1 cellular context compared by ENCODE assay signal in the genomic region with DNA sequence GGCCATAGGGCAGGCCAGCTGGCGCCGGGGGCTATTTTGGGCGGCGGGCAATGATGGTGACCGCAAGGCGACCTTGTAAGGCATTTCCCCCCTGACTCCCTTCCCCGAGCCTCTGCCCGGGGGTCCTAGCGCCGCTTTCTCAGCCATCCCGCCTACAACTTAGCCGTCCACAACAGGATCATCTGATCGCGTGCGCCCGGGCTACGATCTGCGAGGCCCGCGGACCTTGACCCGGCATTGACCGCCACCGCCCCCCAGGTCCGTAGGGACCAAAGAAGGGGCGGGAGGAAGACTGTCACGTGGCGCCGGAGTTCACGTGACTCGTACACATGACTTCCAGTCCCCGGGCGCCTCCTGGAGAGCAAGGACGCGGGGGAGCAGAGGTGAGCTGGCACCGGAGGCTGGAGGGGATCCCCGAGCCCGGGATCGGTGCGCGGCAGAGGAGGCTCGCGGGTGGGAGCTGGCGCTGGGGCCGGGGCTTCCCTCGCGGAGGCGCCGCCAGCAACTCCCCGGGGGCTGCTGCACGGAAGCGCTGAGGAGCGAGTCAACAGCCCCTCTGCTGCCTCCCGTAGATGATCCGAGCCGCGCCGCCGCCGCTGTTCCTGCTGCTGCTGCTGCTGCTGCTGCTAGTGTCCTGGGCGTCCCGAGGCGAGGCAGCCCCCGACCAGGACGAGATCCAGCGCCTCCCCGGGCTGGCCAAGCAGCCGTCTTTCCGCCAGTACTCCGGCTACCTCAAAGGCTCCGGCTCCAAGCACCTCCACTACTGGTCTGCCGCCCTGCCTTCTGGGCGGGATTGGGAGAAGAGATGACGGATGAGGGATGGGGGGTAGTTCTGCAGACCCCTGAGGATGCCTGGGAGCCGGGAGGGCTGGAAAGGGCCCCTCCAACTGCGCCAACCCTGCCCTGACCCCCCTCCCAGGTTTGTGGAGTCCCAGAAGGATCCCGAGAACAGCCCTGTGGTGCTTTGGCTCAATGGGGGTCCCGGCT.
TF ChIP-seq lines count a peak whose summit lies in the region.

A gene (plus strand): TSS at position 339 of the 987 bp plus-strand sequence. CDS start 234 bp downstream, at position 573.
A gene with protein sequence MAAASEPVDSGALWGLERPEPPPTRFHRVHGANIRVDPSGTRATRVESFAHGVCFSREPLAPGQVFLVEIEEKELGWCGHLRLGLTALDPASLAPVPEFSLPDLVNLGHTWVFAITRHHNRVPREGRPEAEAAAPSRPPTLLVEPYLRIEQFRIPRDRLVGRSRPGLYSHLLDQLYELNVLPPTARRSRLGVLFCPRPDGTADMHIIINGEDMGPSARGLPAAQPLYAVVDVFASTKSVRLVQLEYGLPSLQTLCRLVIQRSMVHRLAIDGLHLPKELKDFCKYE (minus strand): TSS at position 212 of the 987 bp plus-strand sequence. CDS start 217 bp downstream, outside the sequence.

TF ChIP-seq in HepG2, 621 proteins besides CTCF, POLR2A, EP300 and RAD21 (continued from another document and continues in another):
- TF ChIP-seq, protein P1, sequence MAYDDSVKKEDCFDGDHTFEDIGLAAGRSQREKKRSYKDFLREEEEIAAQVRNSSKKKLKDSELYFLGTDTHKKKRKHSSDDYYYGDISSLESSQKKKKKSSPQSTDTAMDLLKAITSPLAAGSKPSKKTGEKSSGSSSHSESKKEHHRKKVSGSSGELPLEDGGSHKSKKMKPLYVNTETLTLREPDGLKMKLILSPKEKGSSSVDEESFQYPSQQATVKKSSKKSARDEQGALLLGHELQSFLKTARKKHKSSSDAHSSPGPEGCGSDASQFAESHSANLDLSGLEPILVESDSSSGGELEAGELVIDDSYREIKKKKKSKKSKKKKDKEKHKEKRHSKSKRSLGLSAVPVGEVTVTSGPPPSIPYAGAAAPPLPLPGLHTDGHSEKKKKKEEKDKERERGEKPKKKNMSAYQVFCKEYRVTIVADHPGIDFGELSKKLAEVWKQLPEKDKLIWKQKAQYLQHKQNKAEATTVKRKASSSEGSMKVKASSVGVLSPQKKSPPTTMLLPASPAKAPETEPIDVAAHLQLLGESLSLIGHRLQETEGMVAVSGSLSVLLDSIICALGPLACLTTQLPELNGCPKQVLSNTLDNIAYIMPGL (CRISPR knock-in tag; IDR thresholded peaks at IDR 0.05; ENCODE audit: borderline replicate concordance in 1 of 2, low read depth in 1 of 2): peak; percentile 96 to 97
- peak; percentile 100 for TF ChIP-seq TARDBP (CRISPR knock-in tag; IDR thresholded peaks at IDR 0.05)
- TF ChIP-seq NCOA1 (CRISPR knock-in tag; IDR thresholded peaks at IDR 0.05): peak; percentile 94; the same call in 1 of the 2 replicates
- TF ChIP-seq ZNF775 (CRISPR knock-in tag; IDR thresholded peaks at IDR 0.05; ENCODE audit: borderline replicate concordance): no peak
- TF ChIP-seq, protein P2, sequence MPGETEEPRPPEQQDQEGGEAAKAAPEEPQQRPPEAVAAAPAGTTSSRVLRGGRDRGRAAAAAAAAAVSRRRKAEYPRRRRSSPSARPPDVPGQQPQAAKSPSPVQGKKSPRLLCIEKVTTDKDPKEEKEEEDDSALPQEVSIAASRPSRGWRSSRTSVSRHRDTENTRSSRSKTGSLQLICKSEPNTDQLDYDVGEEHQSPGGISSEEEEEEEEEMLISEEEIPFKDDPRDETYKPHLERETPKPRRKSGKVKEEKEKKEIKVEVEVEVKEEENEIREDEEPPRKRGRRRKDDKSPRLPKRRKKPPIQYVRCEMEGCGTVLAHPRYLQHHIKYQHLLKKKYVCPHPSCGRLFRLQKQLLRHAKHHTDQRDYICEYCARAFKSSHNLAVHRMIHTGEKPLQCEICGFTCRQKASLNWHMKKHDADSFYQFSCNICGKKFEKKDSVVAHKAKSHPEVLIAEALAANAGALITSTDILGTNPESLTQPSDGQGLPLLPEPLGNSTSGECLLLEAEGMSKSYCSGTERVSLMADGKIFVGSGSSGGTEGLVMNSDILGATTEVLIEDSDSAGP (CRISPR knock-in tag; IDR thresholded peaks at IDR 0.05; ENCODE audit: borderline replicate concordance): peak; percentile 98
- TF ChIP-seq, protein P3, sequence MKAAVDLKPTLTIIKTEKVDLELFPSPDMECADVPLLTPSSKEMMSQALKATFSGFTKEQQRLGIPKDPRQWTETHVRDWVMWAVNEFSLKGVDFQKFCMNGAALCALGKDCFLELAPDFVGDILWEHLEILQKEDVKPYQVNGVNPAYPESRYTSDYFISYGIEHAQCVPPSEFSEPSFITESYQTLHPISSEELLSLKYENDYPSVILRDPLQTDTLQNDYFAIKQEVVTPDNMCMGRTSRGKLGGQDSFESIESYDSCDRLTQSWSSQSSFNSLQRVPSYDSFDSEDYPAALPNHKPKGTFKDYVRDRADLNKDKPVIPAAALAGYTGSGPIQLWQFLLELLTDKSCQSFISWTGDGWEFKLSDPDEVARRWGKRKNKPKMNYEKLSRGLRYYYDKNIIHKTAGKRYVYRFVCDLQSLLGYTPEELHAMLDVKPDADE (CRISPR knock-in tag; IDR thresholded peaks at IDR 0.05): peak; percentile 96; the same call in 1 of the 2 replicates
- TF ChIP-seq ATF1 (CRISPR knock-in tag; IDR thresholded peaks at IDR 0.05): no peak
- no peak for TF ChIP-seq RFX1 (IDR thresholded peaks at IDR 0.05)
- peak; percentile 99 for TF ChIP-seq ZNF446 (CRISPR knock-in tag; IDR thresholded peaks at IDR 0.05)
- 0 out of 2 replicates have a peak, but pooled peaks have one; percentile 82 for TF ChIP-seq ZNF670 (CRISPR knock-in tag; IDR thresholded peaks at IDR 0.05; ENCODE audit: borderline replicate concordance)
- TF ChIP-seq, protein P4, sequence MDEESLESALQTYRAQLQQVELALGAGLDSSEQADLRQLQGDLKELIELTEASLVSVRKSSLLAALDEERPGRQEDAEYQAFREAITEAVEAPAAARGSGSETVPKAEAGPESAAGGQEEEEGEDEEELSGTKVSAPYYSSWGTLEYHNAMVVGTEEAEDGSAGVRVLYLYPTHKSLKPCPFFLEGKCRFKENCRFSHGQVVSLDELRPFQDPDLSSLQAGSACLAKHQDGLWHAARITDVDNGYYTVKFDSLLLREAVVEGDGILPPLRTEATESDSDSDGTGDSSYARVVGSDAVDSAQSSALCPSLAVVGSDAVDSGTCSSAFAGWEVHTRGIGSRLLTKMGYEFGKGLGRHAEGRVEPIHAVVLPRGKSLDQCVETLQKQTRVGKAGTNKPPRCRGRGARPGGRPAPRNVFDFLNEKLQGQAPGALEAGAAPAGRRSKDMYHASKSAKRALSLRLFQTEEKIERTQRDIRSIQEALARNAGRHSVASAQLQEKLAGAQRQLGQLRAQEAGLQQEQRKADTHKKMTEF (CRISPR knock-in tag; IDR thresholded peaks at IDR 0.05): peak; percentile 100
- peak; percentile 97 for TF ChIP-seq NR1H2 (CRISPR knock-in tag; IDR thresholded peaks at IDR 0.05; ENCODE audit: borderline replicate concordance, low read depth)
- TF ChIP-seq, protein P5, sequence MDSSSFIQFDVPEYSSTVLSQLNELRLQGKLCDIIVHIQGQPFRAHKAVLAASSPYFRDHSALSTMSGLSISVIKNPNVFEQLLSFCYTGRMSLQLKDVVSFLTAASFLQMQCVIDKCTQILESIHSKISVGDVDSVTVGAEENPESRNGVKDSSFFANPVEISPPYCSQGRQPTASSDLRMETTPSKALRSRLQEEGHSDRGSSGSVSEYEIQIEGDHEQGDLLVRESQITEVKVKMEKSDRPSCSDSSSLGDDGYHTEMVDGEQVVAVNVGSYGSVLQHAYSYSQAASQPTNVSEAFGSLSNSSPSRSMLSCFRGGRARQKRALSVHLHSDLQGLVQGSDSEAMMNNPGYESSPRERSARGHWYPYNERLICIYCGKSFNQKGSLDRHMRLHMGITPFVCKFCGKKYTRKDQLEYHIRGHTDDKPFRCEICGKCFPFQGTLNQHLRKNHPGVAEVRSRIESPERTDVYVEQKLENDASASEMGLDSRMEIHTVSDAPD (CRISPR knock-in tag; IDR thresholded peaks at IDR 0.05): peak; percentile 93
- no peak for TF ChIP-seq ZNF839 (CRISPR knock-in tag; IDR thresholded peaks at IDR 0.05; ENCODE audit: borderline replicate concordance)
- peak; percentile 100 for TF ChIP-seq REPIN1 (CRISPR knock-in tag; IDR thresholded peaks at IDR 0.05; ENCODE audit: borderline replicate concordance, low read depth)
- TF ChIP-seq GATA4 (IDR thresholded peaks at IDR 0.05; ENCODE audit: borderline replicate concordance, low read depth): peak; percentile 89
- peak; percentile 100 for TF ChIP-seq ZNF451 (CRISPR knock-in tag; IDR thresholded peaks at IDR 0.05)
- TF ChIP-seq, protein P6, sequence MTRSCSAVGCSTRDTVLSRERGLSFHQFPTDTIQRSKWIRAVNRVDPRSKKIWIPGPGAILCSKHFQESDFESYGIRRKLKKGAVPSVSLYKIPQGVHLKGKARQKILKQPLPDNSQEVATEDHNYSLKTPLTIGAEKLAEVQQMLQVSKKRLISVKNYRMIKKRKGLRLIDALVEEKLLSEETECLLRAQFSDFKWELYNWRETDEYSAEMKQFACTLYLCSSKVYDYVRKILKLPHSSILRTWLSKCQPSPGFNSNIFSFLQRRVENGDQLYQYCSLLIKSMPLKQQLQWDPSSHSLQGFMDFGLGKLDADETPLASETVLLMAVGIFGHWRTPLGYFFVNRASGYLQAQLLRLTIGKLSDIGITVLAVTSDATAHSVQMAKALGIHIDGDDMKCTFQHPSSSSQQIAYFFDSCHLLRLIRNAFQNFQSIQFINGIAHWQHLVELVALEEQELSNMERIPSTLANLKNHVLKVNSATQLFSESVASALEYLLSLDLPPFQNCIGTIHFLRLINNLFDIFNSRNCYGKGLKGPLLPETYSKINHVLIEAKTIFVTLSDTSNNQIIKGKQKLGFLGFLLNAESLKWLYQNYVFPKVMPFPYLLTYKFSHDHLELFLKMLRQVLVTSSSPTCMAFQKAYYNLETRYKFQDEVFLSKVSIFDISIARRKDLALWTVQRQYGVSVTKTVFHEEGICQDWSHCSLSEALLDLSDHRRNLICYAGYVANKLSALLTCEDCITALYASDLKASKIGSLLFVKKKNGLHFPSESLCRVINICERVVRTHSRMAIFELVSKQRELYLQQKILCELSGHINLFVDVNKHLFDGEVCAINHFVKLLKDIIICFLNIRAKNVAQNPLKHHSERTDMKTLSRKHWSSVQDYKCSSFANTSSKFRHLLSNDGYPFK (CRISPR knock-in tag; IDR thresholded peaks at IDR 0.05; ENCODE audit: borderline replicate concordance): peak; percentile 95
- TF ChIP-seq ZNF549 (CRISPR knock-in tag; IDR thresholded peaks at IDR 0.05): peak; percentile 72; the same call in 1 of the 2 replicates
- TF ChIP-seq RELA (CRISPR knock-in tag; IDR thresholded peaks at IDR 0.05): peak; percentile 82; the same call in 1 of the 2 replicates
- peak; percentile 92 for TF ChIP-seq ZNF468 (CRISPR knock-in tag; IDR thresholded peaks at IDR 0.05)
- TF ChIP-seq ZFP41 (CRISPR knock-in tag; IDR thresholded peaks at IDR 0.05; ENCODE audit: borderline replicate concordance): peak; percentile 93; the same call in 1 of the 2 replicates
- TF ChIP-seq, protein P7, sequence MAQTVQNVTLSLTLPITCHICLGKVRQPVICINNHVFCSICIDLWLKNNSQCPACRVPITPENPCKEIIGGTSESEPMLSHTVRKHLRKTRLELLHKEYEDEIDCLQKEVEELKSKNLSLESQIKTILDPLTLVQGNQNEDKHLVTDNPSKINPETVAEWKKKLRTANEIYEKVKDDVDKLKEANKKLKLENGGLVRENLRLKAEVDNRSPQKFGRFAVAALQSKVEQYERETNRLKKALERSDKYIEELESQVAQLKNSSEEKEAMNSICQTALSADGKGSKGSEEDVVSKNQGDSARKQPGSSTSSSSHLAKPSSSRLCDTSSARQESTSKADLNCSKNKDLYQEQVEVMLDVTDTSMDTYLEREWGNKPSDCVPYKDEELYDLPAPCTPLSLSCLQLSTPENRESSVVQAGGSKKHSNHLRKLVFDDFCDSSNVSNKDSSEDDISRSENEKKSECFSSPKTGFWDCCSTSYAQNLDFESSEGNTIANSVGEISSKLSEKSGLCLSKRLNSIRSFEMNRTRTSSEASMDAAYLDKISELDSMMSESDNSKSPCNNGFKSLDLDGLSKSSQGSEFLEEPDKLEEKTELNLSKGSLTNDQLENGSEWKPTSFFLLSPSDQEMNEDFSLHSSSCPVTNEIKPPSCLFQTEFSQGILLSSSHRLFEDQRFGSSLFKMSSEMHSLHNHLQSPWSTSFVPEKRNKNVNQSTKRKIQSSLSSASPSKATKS (CRISPR knock-in tag; IDR thresholded peaks at IDR 0.05): peak; percentile 100
- TF ChIP-seq, protein P8, sequence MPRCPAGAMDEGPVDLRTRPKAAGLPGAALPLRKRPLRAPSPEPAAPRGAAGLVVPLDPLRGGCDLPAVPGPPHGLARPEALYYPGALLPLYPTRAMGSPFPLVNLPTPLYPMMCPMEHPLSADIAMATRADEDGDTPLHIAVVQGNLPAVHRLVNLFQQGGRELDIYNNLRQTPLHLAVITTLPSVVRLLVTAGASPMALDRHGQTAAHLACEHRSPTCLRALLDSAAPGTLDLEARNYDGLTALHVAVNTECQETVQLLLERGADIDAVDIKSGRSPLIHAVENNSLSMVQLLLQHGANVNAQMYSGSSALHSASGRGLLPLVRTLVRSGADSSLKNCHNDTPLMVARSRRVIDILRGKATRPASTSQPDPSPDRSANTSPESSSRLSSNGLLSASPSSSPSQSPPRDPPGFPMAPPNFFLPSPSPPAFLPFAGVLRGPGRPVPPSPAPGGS (CRISPR knock-in tag; IDR thresholded peaks at IDR 0.05): peak; percentile 99
- peak; percentile 95 for TF ChIP-seq ZNF790 (CRISPR knock-in tag; IDR thresholded peaks at IDR 0.05; ENCODE audit: borderline replicate concordance)
- TF ChIP-seq, protein P9, sequence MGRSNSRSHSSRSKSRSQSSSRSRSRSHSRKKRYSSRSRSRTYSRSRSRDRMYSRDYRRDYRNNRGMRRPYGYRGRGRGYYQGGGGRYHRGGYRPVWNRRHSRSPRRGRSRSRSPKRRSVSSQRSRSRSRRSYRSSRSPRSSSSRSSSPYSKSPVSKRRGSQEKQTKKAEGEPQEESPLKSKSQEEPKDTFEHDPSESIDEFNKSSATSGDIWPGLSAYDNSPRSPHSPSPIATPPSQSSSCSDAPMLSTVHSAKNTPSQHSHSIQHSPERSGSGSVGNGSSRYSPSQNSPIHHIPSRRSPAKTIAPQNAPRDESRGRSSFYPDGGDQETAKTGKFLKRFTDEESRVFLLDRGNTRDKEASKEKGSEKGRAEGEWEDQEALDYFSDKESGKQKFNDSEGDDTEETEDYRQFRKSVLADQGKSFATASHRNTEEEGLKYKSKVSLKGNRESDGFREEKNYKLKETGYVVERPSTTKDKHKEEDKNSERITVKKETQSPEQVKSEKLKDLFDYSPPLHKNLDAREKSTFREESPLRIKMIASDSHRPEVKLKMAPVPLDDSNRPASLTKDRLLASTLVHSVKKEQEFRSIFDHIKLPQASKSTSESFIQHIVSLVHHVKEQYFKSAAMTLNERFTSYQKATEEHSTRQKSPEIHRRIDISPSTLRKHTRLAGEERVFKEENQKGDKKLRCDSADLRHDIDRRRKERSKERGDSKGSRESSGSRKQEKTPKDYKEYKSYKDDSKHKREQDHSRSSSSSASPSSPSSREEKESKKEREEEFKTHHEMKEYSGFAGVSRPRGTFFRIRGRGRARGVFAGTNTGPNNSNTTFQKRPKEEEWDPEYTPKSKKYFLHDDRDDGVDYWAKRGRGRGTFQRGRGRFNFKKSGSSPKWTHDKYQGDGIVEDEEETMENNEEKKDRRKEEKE (IDR thresholded peaks at IDR 0.05): no peak
- peak; percentile 99 for TF ChIP-seq ZNF343 (CRISPR knock-in tag; IDR thresholded peaks at IDR 0.05)
- TF ChIP-seq JDP2 (CRISPR knock-in tag; IDR thresholded peaks at IDR 0.05; ENCODE audit: borderline replicate concordance): peak; percentile 98
- TF ChIP-seq, protein P10, sequence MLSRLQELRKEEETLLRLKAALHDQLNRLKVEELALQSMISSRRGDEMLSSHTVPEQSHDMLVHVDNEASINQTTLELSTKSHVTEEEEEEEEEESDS (CRISPR knock-in tag; IDR thresholded peaks at IDR 0.05; ENCODE audit: borderline replicate concordance): peak; percentile 98
- no peak for TF ChIP-seq ZNF3 (CRISPR knock-in tag; IDR thresholded peaks at IDR 0.05)
- TF ChIP-seq SMYD3 (CRISPR knock-in tag; IDR thresholded peaks at IDR 0.05): no peak; the same call in none of the 2 replicates
- TF ChIP-seq ZNF780A (CRISPR knock-in tag; IDR thresholded peaks at IDR 0.05): peak; percentile 99
- TF ChIP-seq ZNF501 (CRISPR knock-in tag; IDR thresholded peaks at IDR 0.05): peak; percentile 92
